ENCODE assay signal across 20 cellular contexts in genomic region chr5:32283061-32283460, GRCh38.
"Had no signal": no experiment of that assay in that cellular context is flagged by ENCODE, and none has a peak within 500 bp of the region (broad histone marks: within the 10 kb centered on the region; RNA-seq: fewer than 3 reads in every experiment).

No MANE protein-coding gene starts in this region.

- H3K27ac Mint-ChIP-seq: progenitor cell of endocrine pancreas, type B pancreatic cell had no signal

- ATAC-seq: body of pancreas, left ventricle myocardium superior had no signal

- DNase-seq: activated gamma-delta T cell; anterior cingulate cortex; body of pancreas; effector memory CD4-positive, alpha-beta T cell; glutamatergic neuron; left ventricle myocardium superior; midbrain; retina; stimulated activated CD4-positive, alpha-beta T cell treated with anti-CD3 and anti-CD28 coated beads, Interleukin-2, amount 100 ng/mL, for 48 hours; stimulated activated naive CD4-positive, alpha-beta T cell; T1000; testis had no signal

- H3K4me3 Mint-ChIP-seq: activated CD4-positive, alpha-beta memory T cell treated with anti-CD3 and anti-CD28 coated beads for 36 hours; activated CD4-positive, alpha-beta T cell treated with anti-CD3 and anti-CD28 coated beads for 36 hours; activated naive CD4-positive, alpha-beta T cell treated with anti-CD3 and anti-CD28 coated beads, Interleukin-2, amount 50 U/mL, for 24 hours; type B pancreatic cell; WTC11 had no signal

- H2AFZ ChIP-seq: hepatocyte had no signal

- H3K4me3 ChIP-seq: body of pancreas, hepatocyte, testis, vagina had no signal

- H3K9me3 Mint-ChIP-seq: activated naive CD4-positive, alpha-beta T cell treated with anti-CD3 and anti-CD28 coated beads, Interleukin-2, amount 50 U/mL, for 24 hours; type B pancreatic cell had no signal

- H3K36me3 ChIP-seq: vagina had no signal

- H3K27ac ChIP-seq: hepatocyte, testis, vagina had no signal

- H3K4me2 ChIP-seq: hepatocyte had no signal

- H3K27me3 Mint-ChIP-seq: activated CD4-positive, alpha-beta memory T cell treated with anti-CD3 and anti-CD28 coated beads for 36 hours; activated CD4-positive, alpha-beta T cell treated with anti-CD3 and anti-CD28 coated beads for 36 hours; activated naive CD4-positive, alpha-beta T cell treated with anti-CD3 and anti-CD28 coated beads, Interleukin-2, amount 50 U/mL, for 24 hours; progenitor cell of endocrine pancreas; type B pancreatic cell had no signal

- H3K27me3 ChIP-seq: body of pancreas, hepatocyte, testis, vagina had no signal

- H3K9me3 ChIP-seq: body of pancreas, testis, vagina had no signal
